In genomic region chrX:54776987-54777672, GRCh38 we compare ENCODE assay signal across 17 cellular contexts. TPM values are rescaled to one million over a fixed set of nuclear protein-coding genes. Genes with fewer than 3 reads are reported as not detected.
"Had no signal": no experiment of that assay in that cellular context is flagged by ENCODE, and none has a peak within 500 bp of the region (broad histone marks: within the 10 kb centered on the region; RNA-seq: fewer than 3 reads in every experiment).

No MANE protein-coding gene starts in this region.

- H3K4me3 ChIP-seq: mucosa of descending colon, ovary, sigmoid colon, SK-N-MC, upper lobe of right lung had no signal

- H3K27ac Mint-ChIP-seq: activated naive CD4-positive, alpha-beta T cell treated with anti-CD3 and anti-CD28 coated beads, Interleukin-2, amount 50 U/mL, for 72 hours had no signal

- H3K27ac ChIP-seq: ovary, sigmoid colon, SK-N-MC, upper lobe of right lung had no signal

- H3K9me3 ChIP-seq: mucosa of descending colon, ovary, sigmoid colon, upper lobe of right lung had no signal

- H3K4me1 ChIP-seq: sigmoid colon, upper lobe of right lung had no signal

- H3K36me3 ChIP-seq: ovary, sigmoid colon, upper lobe of right lung had no signal

- H3K9me3 Mint-ChIP-seq: activated naive CD4-positive, alpha-beta T cell treated with anti-CD3 and anti-CD28 coated beads, Interleukin-2, amount 50 U/mL, for 72 hours had no signal

- FAIRE-seq: TTC549 had no signal

- DNase-seq: activated CD4-positive, CD25-positive, alpha-beta regulatory T cell; glutamatergic neuron; left cardiac atrium; mucosa of descending colon; ovary; sigmoid colon; stimulated activated CD4-positive, alpha-beta T cell treated with anti-CD3 and anti-CD28 coated beads, Interleukin-12 subunit alpha, Interleukin-12 subunit beta, amount 100 ng/mL, for 4 hours; stimulated activated naive CD4-positive, alpha-beta T cell treated with Interleukin-2 at 50 U/mL for 16 hours; upper lobe of right lung had no signal

- H3K27me3 ChIP-seq: ovary, sigmoid colon, upper lobe of right lung had no signal

RNA-seq across cellular contexts. Expression of gene ITIH6, which starts 20.9 kb away (rescaled TPM):
- total RNA-seq: activated naive CD4-positive, alpha-beta T cell treated with anti-CD3 and anti-CD28 coated beads, Interleukin-2, amount 50 U/mL, for 72 hours; dermis microvascular lymphatic vessel endothelial cell; left cardiac atrium; lung microvascular endothelial cell; mucosa of descending colon; ovary; temporal lobe; upper lobe of right lung had no signal
- polyA plus RNA-seq: esophagus, neural cell, sigmoid colon had no signal
